In the genomic region with DNA sequence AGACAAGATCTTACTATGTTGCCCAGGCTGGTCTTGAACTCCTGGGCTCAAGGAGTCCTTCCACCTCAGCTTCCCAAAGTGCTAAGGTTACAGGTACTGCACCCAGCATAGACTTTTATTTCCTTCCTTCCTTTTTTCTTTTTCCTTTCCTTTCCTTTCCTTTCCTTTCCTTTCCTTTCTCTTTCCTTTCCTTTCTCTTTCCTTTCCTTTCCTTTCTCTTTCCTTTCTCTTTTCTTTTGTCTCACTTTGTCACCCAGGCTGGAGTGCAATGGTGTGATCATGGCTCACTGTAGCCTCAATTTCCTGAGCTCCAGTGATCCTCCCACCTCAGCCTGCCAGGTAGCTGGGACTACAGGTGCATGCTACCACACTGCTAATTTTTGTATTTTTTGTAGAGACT, we compare ENCODE assay signal across 1 cellular context.
TF ChIP-seq lines count a peak whose summit lies in the region.

No MANE protein-coding gene starts in this region.

TF ChIP-seq in HEK293, 187 proteins besides CTCF, POLR2A, EP300 and RAD21:
- TF ChIP-seq ZNF701 (tag by site-specific recombination; IDR thresholded peaks at IDR 0.05), result no peak
- TF ChIP-seq ZNF146 (tag by site-specific recombination; IDR thresholded peaks at IDR 0.05), result no peak
- peak; percentile 100 for TF ChIP-seq PRDM1 (tag by site-specific recombination; IDR thresholded peaks at IDR 0.05)
